In genomic region chr12:80553316-80553715, GRCh38 we compare ENCODE assay signal across 13 cellular contexts.
DNase-seq lines count a peak whose midpoint lies in the region; ATAC-seq and TF ChIP-seq lines count a peak whose summit lies in the region.
"Had no signal": no experiment of that assay in that cellular context is flagged by ENCODE, and none has a peak within 500 bp of the region (broad histone marks: within the 10 kb centered on the region; RNA-seq: fewer than 3 reads in every experiment).

No MANE protein-coding gene starts in this region.

- no peaks in the 10 kb centered on the region for H3K4me1 ChIP-seq in left ventricle myocardium inferior

- H3K4me3 Mint-ChIP-seq in CD4-positive, alpha-beta T cell = no peak overlapping the region
- H3K4me3 Mint-ChIP-seq: natural killer cell; stimulated activated naive CD8-positive, alpha-beta T cell treated with anti-CD3 and anti-CD28 coated beads, Interleukin-15, amount 100 ng/mL, for 72 hours had no signal

- H3K27me3 ChIP-seq in CD4-positive, alpha-beta T cell (ENCODE audit: control insufficient read depth, insufficient read depth, low read length) = no peaks in the 10 kb centered on the region
- H3K27me3 ChIP-seq in left ventricle myocardium inferior (ENCODE audit: low read depth) = no peaks in the 10 kb centered on the region

- H3K36me3 Mint-ChIP-seq in CD4-positive, alpha-beta T cell (ENCODE audit: low read depth) = no peaks in the 10 kb centered on the region
- H3K36me3 Mint-ChIP-seq: natural killer cell had no signal

- CTCF ChIA-PET in CD4-positive, alpha-beta T cell (lab: Charles Lee) = no interaction called here

- TF ChIP-seq CTCF in omental fat pad (IDR thresholded peaks at IDR 0.05) (no peak), left ventricle myocardium inferior (IDR thresholded peaks at IDR 0.05; ENCODE audit: borderline replicate concordance) (no peak)
- no peak for TF ChIP-seq CTCF in CD4-positive, alpha-beta T cell (IDR thresholded peaks at IDR 0.05)

- no peaks in the 10 kb centered on the region for H3K9me3 ChIP-seq in CD4-positive, alpha-beta T cell (ENCODE audit: control insufficient read depth, low read length)
- no peaks in the 10 kb centered on the region for H3K9me3 ChIP-seq in left ventricle myocardium inferior (replicated peaks)

- intact Hi-C loops in CD4-positive, alpha-beta T cell (cut with DNase I, micrococcal nuclease) = no loop called here
- intact Hi-C loops in left ventricle myocardium inferior (cut with micrococcal nuclease) = no loop called here

- H3K4me3 ChIP-seq in left ventricle myocardium inferior = no peak overlapping the region

- ATAC-seq in omental fat pad (ENCODE audit: low FRiP score) (peak; percentile 46), GM21576 (IDR thresholded peaks at IDR 0.05; ENCODE audit: unreplicated experiment) (no peak)
- no peak for ATAC-seq in CD4-positive, alpha-beta T cell (ENCODE audit: poor library complexity)
- ATAC-seq: natural killer cell; stimulated activated naive CD8-positive, alpha-beta T cell treated with anti-CD3 and anti-CD28 coated beads, Interleukin-15, amount 100 ng/mL, for 72 hours had no signal

- H3K27ac Mint-ChIP-seq in CD4-positive, alpha-beta T cell = no peak overlapping the region
- H3K27ac Mint-ChIP-seq: natural killer cell; stimulated activated naive CD8-positive, alpha-beta T cell treated with anti-CD3 and anti-CD28 coated beads, Interleukin-15, amount 100 ng/mL, for 72 hours had no signal

- H3K27me3 Mint-ChIP-seq in CD4-positive, alpha-beta T cell = no peaks in the 10 kb centered on the region
- H3K27me3 Mint-ChIP-seq: stimulated activated naive CD8-positive, alpha-beta T cell treated with anti-CD3 and anti-CD28 coated beads, Interleukin-15, amount 100 ng/mL, for 72 hours had no signal

- POLR2A ChIA-PET in CD4-positive, alpha-beta T cell (lab: Charles Lee) = no interaction called here

- no peak overlapping the region for H3K27ac ChIP-seq in CD4-positive, alpha-beta T cell (ENCODE audit: low read depth, low read length)
- no peak overlapping the region for H3K27ac ChIP-seq in left ventricle myocardium inferior (replicated peaks)

- H3K36me3 ChIP-seq in left ventricle myocardium inferior = no peaks in the 10 kb centered on the region

- H3K4me1 Mint-ChIP-seq in CD4-positive, alpha-beta T cell (ENCODE audit: low read depth) = no peaks in the 10 kb centered on the region
- H3K4me1 Mint-ChIP-seq: natural killer cell; stimulated activated naive CD8-positive, alpha-beta T cell treated with anti-CD3 and anti-CD28 coated beads, Interleukin-15, amount 100 ng/mL, for 72 hours had no signal

- no peaks in the 10 kb centered on the region for H3K9me3 Mint-ChIP-seq in CD4-positive, alpha-beta T cell
- H3K9me3 Mint-ChIP-seq: natural killer cell; stimulated activated naive CD8-positive, alpha-beta T cell treated with anti-CD3 and anti-CD28 coated beads, Interleukin-15, amount 100 ng/mL, for 72 hours had no signal

- peak; percentile 68 for DNase-seq in COLO829 (ENCODE audit: low spot score)
- peak; percentile 84 for DNase-seq in NCI-H226
- DNase-seq in epidermal melanocyte (ENCODE audit: insufficient read length, low spot score) = peak; percentile 42
- no peak for DNase-seq in omental fat pad (ENCODE audit: low spot score)
- DNase-seq in CD4-positive, alpha-beta T cell = no peak
- no peak for DNase-seq in left ventricle myocardium inferior
- no peak for DNase-seq in stimulated activated CD4-positive, alpha-beta T cell treated with anti-CD3 and anti-CD28 coated beads, Interleukin-2, amount 100 ng/mL, for 48 hours
- DNase-seq: caudate nucleus; natural killer cell; NCI-H774; stimulated activated CD4-positive, alpha-beta T cell treated with anti-CD3 and anti-CD28 coated beads, Interleukin-1b, Interleukin-23, amount 100 ng/mL, for 48 hours; stimulated activated naive CD8-positive, alpha-beta T cell treated with anti-CD3 and anti-CD28 coated beads, Interleukin-15, amount 100 ng/mL, for 72 hours had no signal

Comparison
In these comparisons a context has a peak if more than half of its experiments do, and no peak if none do; other contexts are left out.
1. DNase-seq: peak in COLO829 (single experiment), NCI-H226 (single experiment) and epidermal melanocyte (single experiment); none in omental fat pad (single experiment), CD4-positive, alpha-beta T cell (0 of 10), left ventricle myocardium inferior (single experiment) and stimulated activated CD4-positive, alpha-beta T cell treated with anti-CD3 and anti-CD28 coated beads, Interleukin-2, amount 100 ng/mL, for 48 hours (0 of 2).